Comparison of ENCODE assay signal across 1 cellular context in the genomic region with DNA sequence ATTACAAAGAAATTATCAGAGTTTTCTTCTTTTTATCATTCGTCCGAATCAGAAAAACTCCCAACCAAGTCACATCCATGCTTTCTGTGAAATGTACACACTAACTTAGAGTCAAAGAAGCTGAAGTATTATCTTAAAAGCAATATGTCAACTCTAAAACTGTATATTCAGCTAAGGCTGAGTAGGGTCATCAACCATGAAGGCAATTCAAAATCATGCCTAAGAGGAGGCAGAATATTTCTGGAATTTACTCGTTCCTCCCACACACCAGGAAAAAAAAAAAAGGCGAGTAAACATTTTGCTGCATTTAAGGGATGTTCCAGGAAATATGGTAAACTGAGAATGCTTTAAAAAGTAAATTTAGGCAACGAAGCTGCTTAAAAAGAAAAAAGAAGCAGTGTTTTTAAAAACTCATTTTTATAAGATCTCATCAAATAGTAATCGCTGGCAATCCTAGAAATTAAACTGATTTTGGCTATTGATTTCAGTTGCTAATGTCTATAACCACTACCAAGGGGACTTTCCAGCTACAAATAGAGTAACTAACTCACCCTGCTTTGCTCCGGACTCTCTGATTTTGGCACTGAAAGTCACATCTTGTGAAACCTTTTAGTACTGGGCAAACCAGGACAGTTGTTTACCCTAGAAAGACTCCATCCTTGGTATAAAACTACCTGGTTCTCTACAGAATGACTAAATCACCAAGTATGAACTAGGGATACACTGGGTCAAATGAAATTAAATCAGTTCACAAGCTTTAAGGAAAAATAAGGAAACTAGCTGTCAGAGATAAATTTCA.
TF ChIP-seq lines count a peak whose summit lies in the region.

No MANE protein-coding gene starts in this region.

TF ChIP-seq in HCT116, 20 proteins besides CTCF, POLR2A, EP300 and RAD21:
- TF ChIP-seq SP1 (IDR thresholded peaks at IDR 0.05; ENCODE audit: low read depth) (no peak), CBX3 (IDR thresholded peaks at IDR 0.05; ENCODE audit: low read depth) (no peak), SRF (IDR thresholded peaks at IDR 0.05; ENCODE audit: low read depth) (no peak), CEBPB (IDR thresholded peaks at IDR 0.05; ENCODE audit: low read depth) (no peak), YY1 (IDR thresholded peaks at IDR 0.05; ENCODE audit: extremely low read depth, insufficient replicate concordance, low read depth, low read length) (no peak), ZNF274 (IDR thresholded peaks at IDR 0.05; ENCODE audit: low read depth, low read length) (no peak), TCF7L2 (IDR thresholded peaks at IDR 0.05; ENCODE audit: borderline replicate concordance, extremely low read depth, insufficient read depth, insufficient read length) (no peak), EZH2phosphoT487 (IDR thresholded peaks at IDR 0.05; ENCODE audit: borderline replicate concordance) (no peak), FOSL1 (IDR thresholded peaks at IDR 0.05; ENCODE audit: low read depth) (no peak), EGR1 (IDR thresholded peaks at IDR 0.05; ENCODE audit: low read depth) (no peak), ZFX (IDR thresholded peaks at IDR 0.05) (no peak), POLR2AphosphoS5 (IDR thresholded peaks at IDR 0.05; ENCODE audit: low read depth, low read length) (no peak), ELF1 (IDR thresholded peaks at IDR 0.05; ENCODE audit: borderline replicate concordance, low read depth) (no peak), SIN3A (IDR thresholded peaks at IDR 0.05; ENCODE audit: low read depth) (no peak)
- TF ChIP-seq, protein P1, sequence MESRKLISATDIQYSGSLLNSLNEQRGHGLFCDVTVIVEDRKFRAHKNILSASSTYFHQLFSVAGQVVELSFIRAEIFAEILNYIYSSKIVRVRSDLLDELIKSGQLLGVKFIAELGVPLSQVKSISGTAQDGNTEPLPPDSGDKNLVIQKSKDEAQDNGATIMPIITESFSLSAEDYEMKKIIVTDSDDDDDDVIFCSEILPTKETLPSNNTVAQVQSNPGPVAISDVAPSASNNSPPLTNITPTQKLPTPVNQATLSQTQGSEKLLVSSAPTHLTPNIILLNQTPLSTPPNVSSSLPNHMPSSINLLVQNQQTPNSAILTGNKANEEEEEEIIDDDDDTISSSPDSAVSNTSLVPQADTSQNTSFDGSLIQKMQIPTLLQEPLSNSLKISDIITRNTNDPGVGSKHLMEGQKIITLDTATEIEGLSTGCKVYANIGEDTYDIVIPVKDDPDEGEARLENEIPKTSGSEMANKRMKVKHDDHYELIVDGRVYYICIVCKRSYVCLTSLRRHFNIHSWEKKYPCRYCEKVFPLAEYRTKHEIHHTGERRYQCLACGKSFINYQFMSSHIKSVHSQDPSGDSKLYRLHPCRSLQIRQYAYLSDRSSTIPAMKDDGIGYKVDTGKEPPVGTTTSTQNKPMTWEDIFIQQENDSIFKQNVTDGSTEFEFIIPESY (IDR thresholded peaks at IDR 0.05; ENCODE audit: extremely low read depth, insufficient replicate concordance, low read length) = no peak
- TF ChIP-seq, protein P2, sequence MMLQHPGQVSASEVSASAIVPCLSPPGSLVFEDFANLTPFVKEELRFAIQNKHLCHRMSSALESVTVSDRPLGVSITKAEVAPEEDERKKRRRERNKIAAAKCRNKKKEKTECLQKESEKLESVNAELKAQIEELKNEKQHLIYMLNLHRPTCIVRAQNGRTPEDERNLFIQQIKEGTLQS (IDR thresholded peaks at IDR 0.05) = no peak
- TF ChIP-seq, protein P3, sequence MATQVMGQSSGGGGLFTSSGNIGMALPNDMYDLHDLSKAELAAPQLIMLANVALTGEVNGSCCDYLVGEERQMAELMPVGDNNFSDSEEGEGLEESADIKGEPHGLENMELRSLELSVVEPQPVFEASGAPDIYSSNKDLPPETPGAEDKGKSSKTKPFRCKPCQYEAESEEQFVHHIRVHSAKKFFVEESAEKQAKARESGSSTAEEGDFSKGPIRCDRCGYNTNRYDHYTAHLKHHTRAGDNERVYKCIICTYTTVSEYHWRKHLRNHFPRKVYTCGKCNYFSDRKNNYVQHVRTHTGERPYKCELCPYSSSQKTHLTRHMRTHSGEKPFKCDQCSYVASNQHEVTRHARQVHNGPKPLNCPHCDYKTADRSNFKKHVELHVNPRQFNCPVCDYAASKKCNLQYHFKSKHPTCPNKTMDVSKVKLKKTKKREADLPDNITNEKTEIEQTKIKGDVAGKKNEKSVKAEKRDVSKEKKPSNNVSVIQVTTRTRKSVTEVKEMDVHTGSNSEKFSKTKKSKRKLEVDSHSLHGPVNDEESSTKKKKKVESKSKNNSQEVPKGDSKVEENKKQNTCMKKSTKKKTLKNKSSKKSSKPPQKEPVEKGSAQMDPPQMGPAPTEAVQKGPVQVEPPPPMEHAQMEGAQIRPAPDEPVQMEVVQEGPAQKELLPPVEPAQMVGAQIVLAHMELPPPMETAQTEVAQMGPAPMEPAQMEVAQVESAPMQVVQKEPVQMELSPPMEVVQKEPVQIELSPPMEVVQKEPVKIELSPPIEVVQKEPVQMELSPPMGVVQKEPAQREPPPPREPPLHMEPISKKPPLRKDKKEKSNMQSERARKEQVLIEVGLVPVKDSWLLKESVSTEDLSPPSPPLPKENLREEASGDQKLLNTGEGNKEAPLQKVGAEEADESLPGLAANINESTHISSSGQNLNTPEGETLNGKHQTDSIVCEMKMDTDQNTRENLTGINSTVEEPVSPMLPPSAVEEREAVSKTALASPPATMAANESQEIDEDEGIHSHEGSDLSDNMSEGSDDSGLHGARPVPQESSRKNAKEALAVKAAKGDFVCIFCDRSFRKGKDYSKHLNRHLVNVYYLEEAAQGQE (IDR thresholded peaks at IDR 0.05; ENCODE audit: low read depth) = no peak
